Comparison of ENCODE assay signal across 8 cellular contexts in genomic region chr9:128072144-128073021, GRCh38. TPM values are rescaled to one million over a fixed set of nuclear protein-coding genes. Genes with fewer than 3 reads are reported as not detected.
DNase-seq lines count a peak whose midpoint lies in the region; ATAC-seq, FAIRE-seq and TF ChIP-seq lines count a peak whose summit lies in the region.

No MANE protein-coding gene starts in this region.

- peaks cover 40% of the 10 kb centered on the region for H3K36me3 Mint-ChIP-seq in activated CD8-positive, alpha-beta T cell treated with anti-CD3 and anti-CD28 coated beads, Interleukin-2, amount 10 ng/mL, durations not matched to agents 7 days and 5 days (ENCODE audit: low read depth)
- H3K36me3 Mint-ChIP-seq in endothelial cell (ENCODE audit: low read depth, unreplicated experiment) = no peaks in the 10 kb centered on the region
- H3K36me3 Mint-ChIP-seq in stimulated activated naive CD8-positive, alpha-beta T cell treated with anti-CD3 and anti-CD28 coated beads, Interleukin-15, Interleukin-2, amounts not matched to agents 100 ng/mL and 50 ng/mL, for 24 hours (ENCODE audit: low read depth) = peaks cover 13% of the 10 kb centered on the region

- H3K27ac Mint-ChIP-seq in activated CD8-positive, alpha-beta T cell treated with anti-CD3 and anti-CD28 coated beads, Interleukin-2, amount 10 ng/mL, durations not matched to agents 7 days and 5 days = peak overlapping the region; percentile 91
- H3K27ac Mint-ChIP-seq in endothelial cell (ENCODE audit: unreplicated experiment) = peak overlapping the region; percentile 16
- peak overlapping the region; percentile 88 for H3K27ac Mint-ChIP-seq in stimulated activated naive CD8-positive, alpha-beta T cell treated with anti-CD3 and anti-CD28 coated beads, Interleukin-15, Interleukin-2, amounts not matched to agents 100 ng/mL and 50 ng/mL, for 24 hours

- CTCF ChIA-PET in activated CD8-positive, alpha-beta T cell treated with anti-CD3 and anti-CD28 coated beads, Interleukin-2, amount 10 ng/mL, durations not matched to agents 7 days and 5 days (lab: Charles Lee) = interaction anchor here (0.6 to 3.4 kb wide), 20 partner anchors 9 to 906 kb away, joined by 3 to 18 read pairs (median 5); no protein-coding TSS in a partner anchor

- no peaks in the 10 kb centered on the region for H3K9me3 Mint-ChIP-seq in activated CD8-positive, alpha-beta T cell treated with anti-CD3 and anti-CD28 coated beads, Interleukin-2, amount 10 ng/mL, durations not matched to agents 7 days and 5 days (ENCODE audit: insufficient read depth)
- no peaks in the 10 kb centered on the region for H3K9me3 Mint-ChIP-seq in endothelial cell (ENCODE audit: unreplicated experiment)
- H3K9me3 Mint-ChIP-seq in stimulated activated naive CD8-positive, alpha-beta T cell treated with anti-CD3 and anti-CD28 coated beads, Interleukin-15, Interleukin-2, amounts not matched to agents 100 ng/mL and 50 ng/mL, for 24 hours = no peaks in the 10 kb centered on the region

- TF ChIP-seq POLR2A in GM12891 (IDR thresholded peaks at IDR 0.05; ENCODE audit: low read depth, low read length) = no peak

- no peaks in the 10 kb centered on the region for H3K27me3 Mint-ChIP-seq in activated CD8-positive, alpha-beta T cell treated with anti-CD3 and anti-CD28 coated beads, Interleukin-2, amount 10 ng/mL, durations not matched to agents 7 days and 5 days (ENCODE audit: low read depth)
- H3K27me3 Mint-ChIP-seq in endothelial cell (ENCODE audit: unreplicated experiment) = peaks cover 7% of the 10 kb centered on the region
- no peaks in the 10 kb centered on the region for H3K27me3 Mint-ChIP-seq in stimulated activated naive CD8-positive, alpha-beta T cell treated with anti-CD3 and anti-CD28 coated beads, Interleukin-15, Interleukin-2, amounts not matched to agents 100 ng/mL and 50 ng/mL, for 24 hours

- peak; percentile 31 for FAIRE-seq in GM12891 (lab: Jason Lieb, UNC)

- H3K4me1 Mint-ChIP-seq in activated CD8-positive, alpha-beta T cell treated with anti-CD3 and anti-CD28 coated beads, Interleukin-2, amount 10 ng/mL, durations not matched to agents 7 days and 5 days (ENCODE audit: low read depth) = peaks cover 48% of the 10 kb centered on the region
- peaks cover 24% of the 10 kb centered on the region for H3K4me1 Mint-ChIP-seq in endothelial cell (ENCODE audit: unreplicated experiment)
- peaks cover 61% of the 10 kb centered on the region for H3K4me1 Mint-ChIP-seq in stimulated activated naive CD8-positive, alpha-beta T cell treated with anti-CD3 and anti-CD28 coated beads, Interleukin-15, Interleukin-2, amounts not matched to agents 100 ng/mL and 50 ng/mL, for 24 hours (ENCODE audit: low read depth)

- DNase-seq in GM12891 (ENCODE audit: insufficient read length, low spot score) (no peak), NCI-H2227 (lab: John Stamatoyannopoulos, UW; ENCODE audit: unreplicated experiment) (peak; percentile 75), endothelial cell (ENCODE audit: low spot score) (no peak), mucosa of gallbladder (ENCODE audit: low spot score) (peak; percentile 88), NCI-H128 (lab: John Stamatoyannopoulos, UW; ENCODE audit: unreplicated experiment) (no peak)
- DNase-seq in activated CD8-positive, alpha-beta T cell treated with anti-CD3 and anti-CD28 coated beads, Interleukin-2, amount 10 ng/mL, durations not matched to agents 7 days and 5 days = peak; percentile 57

- no peak for ATAC-seq in activated CD8-positive, alpha-beta T cell treated with anti-CD3 and anti-CD28 coated beads, Interleukin-2, amount 10 ng/mL, durations not matched to agents 7 days and 5 days
- no peak for ATAC-seq in HG02938 (IDR thresholded peaks at IDR 0.05; ENCODE audit: unreplicated experiment)

- no peak for TF ChIP-seq CTCF in endothelial cell (IDR thresholded peaks at IDR 0.05; ENCODE audit: unreplicated experiment)

- peak overlapping the region; percentile 99 for H3K4me3 Mint-ChIP-seq in activated CD8-positive, alpha-beta T cell treated with anti-CD3 and anti-CD28 coated beads, Interleukin-2, amount 10 ng/mL, durations not matched to agents 7 days and 5 days
- peak overlapping the region; percentile 18 for H3K4me3 Mint-ChIP-seq in endothelial cell (ENCODE audit: unreplicated experiment)
- H3K4me3 Mint-ChIP-seq in stimulated activated naive CD8-positive, alpha-beta T cell treated with anti-CD3 and anti-CD28 coated beads, Interleukin-15, Interleukin-2, amounts not matched to agents 100 ng/mL and 50 ng/mL, for 24 hours = peak overlapping the region; percentile 60

- POLR2A ChIA-PET in activated CD8-positive, alpha-beta T cell treated with anti-CD3 and anti-CD28 coated beads, Interleukin-2, amount 10 ng/mL, durations not matched to agents 7 days and 5 days (lab: Charles Lee) = interaction anchor here (0.5 to 1.6 kb wide), 2 partner anchors 39 to 102 kb away, joined by 3 read pairs; no protein-coding TSS in a partner anchor

TF ChIP-seq in GM12891, 5 proteins besides CTCF, POLR2A, EP300 and RAD21:
- TF ChIP-seq PAX5 (IDR thresholded peaks at IDR 0.05; ENCODE audit: insufficient read depth, low read length, severe bottlenecking) (no peak), TAF1 (IDR thresholded peaks at IDR 0.05; ENCODE audit: low read depth, low read length) (0 out of 2 replicates have a peak, but pooled peaks have one; percentile 8), SPI1 (IDR thresholded peaks at IDR 0.05; ENCODE audit: low read depth, low read length) (peak; percentile 61), POLR2AphosphoS5 (IDR thresholded peaks at IDR 0.05; ENCODE audit: low read depth, low read length) (no peak), POU2F2 (IDR thresholded peaks at IDR 0.05; ENCODE audit: low read depth, low read length) (no peak)

RNA-seq across cellular contexts. Expression of gene SLC25A25, which starts 4.4 kb away (rescaled TPM):
- polyA plus RNA-seq in GM12891 (2012; ENCODE audit: low read depth, missing spikeins) = 5.1 TPM
- total RNA-seq in activated CD8-positive, alpha-beta T cell treated with anti-CD3 and anti-CD28 coated beads, Interleukin-2, amount 10 ng/mL, durations not matched to agents 7 days and 5 days = 10 to 100 TPM; 17.2 to 19.2 TPM
- 8.5 TPM for total RNA-seq in endothelial cell (ENCODE audit: unreplicated experiment)
- 77.7 TPM for total RNA-seq in mucosa of gallbladder

RNA-seq across cellular contexts. Expression of gene NAIF1, which starts 5.3 kb away (rescaled TPM):
- polyA plus RNA-seq in GM12891 (2012; ENCODE audit: low read depth, missing spikeins) = 7.0 TPM
- total RNA-seq in activated CD8-positive, alpha-beta T cell treated with anti-CD3 and anti-CD28 coated beads, Interleukin-2, amount 10 ng/mL, durations not matched to agents 7 days and 5 days = 10 to 100 TPM; 13.3 to 15.4 TPM
- total RNA-seq in endothelial cell (ENCODE audit: unreplicated experiment) (9.9 TPM), mucosa of gallbladder (12.0 TPM)

RNA-seq across cellular contexts. Expression of gene PTGES2, which starts 55.1 kb away (rescaled TPM):
- 45.3 TPM for polyA plus RNA-seq in GM12891 (2012; ENCODE audit: low read depth, missing spikeins)
- total RNA-seq in activated CD8-positive, alpha-beta T cell treated with anti-CD3 and anti-CD28 coated beads, Interleukin-2, amount 10 ng/mL, durations not matched to agents 7 days and 5 days = 10 to 100 TPM; 51.8 to 57.7 TPM
- 39.8 TPM for total RNA-seq in endothelial cell (ENCODE audit: unreplicated experiment)
- 61.5 TPM for total RNA-seq in mucosa of gallbladder

Comparison
In these comparisons a context has a peak if more than half of its experiments do, and no peak if none do; other contexts are left out.
1. DNase-seq: peak in NCI-H2227 (single experiment), activated CD8-positive, alpha-beta T cell treated with anti-CD3 and anti-CD28 coated beads, Interleukin-2, amount 10 ng/mL, durations not matched to agents 7 days and 5 days (single experiment) and mucosa of gallbladder (single experiment); none in GM12891 (single experiment), endothelial cell (single experiment) and NCI-H128 (single experiment).
2. H3K27ac Mint-ChIP-seq: peak in every context shown above with its lines; median percentile 91 in activated CD8-positive, alpha-beta T cell treated with anti-CD3 and anti-CD28 coated beads, Interleukin-2, amount 10 ng/mL, durations not matched to agents 7 days and 5 days; 88 in stimulated activated naive CD8-positive, alpha-beta T cell treated with anti-CD3 and anti-CD28 coated beads, Interleukin-15, Interleukin-2, amounts not matched to agents 100 ng/mL and 50 ng/mL, for 24 hours; 16 in endothelial cell.
3. H3K4me3 Mint-ChIP-seq: peak in every context shown above with its lines; median percentile 99 in activated CD8-positive, alpha-beta T cell treated with anti-CD3 and anti-CD28 coated beads, Interleukin-2, amount 10 ng/mL, durations not matched to agents 7 days and 5 days; 60 in stimulated activated naive CD8-positive, alpha-beta T cell treated with anti-CD3 and anti-CD28 coated beads, Interleukin-15, Interleukin-2, amounts not matched to agents 100 ng/mL and 50 ng/mL, for 24 hours; 18 in endothelial cell.